In genomic region chrX:130402211-130402684, GRCh38 we compare ENCODE assay signal across 8 cellular contexts. TPM values are rescaled to one million over a fixed set of nuclear protein-coding genes. Genes with fewer than 3 reads are reported as not detected.
A peak's percentile ranks its signal among the peaks of the same experiment; 100 is the strongest.
DNase-seq lines count a peak whose midpoint lies in the region; ATAC-seq and TF ChIP-seq lines count a peak whose summit lies in the region.

No MANE protein-coding gene starts in this region.

- DNase-seq in AG04449 (ENCODE audit: low read depth, low spot score) (no peak), MCF 10A (ENCODE audit: unreplicated experiment) (no peak), NOMO-1 (lab: John Stamatoyannopoulos, UW; ENCODE audit: unreplicated experiment in 2 of 2) (no peak), NCI-H82 treated with DMSO at 0.1 percent for 48 hours (lab: John Stamatoyannopoulos, UW; ENCODE audit: unreplicated experiment) (no peak)

- peaks cover 30% of the 10 kb centered on the region for H3K27me3 Mint-ChIP-seq in MCF 10A (ENCODE audit: insufficient read depth, unreplicated experiment)

- H3K9me3 Mint-ChIP-seq in MCF 10A (ENCODE audit: unreplicated experiment): no peaks in the 10 kb centered on the region

- intact Hi-C loops in MCF 10A (cut with micrococcal nuclease): no loop called here

- no peaks in the 10 kb centered on the region for H3K27me3 ChIP-seq in mucosa of stomach (ENCODE audit: control insufficient read depth, insufficient read depth, low read length)

- POLR2A ChIA-PET in AG04449 (lab: Yijun Ruan, JAX) (no interaction called here), MCF 10A (lab: Yijun Ruan, JAX) (no interaction called here)

- peak overlapping the region; percentile 76 for H3K9ac ChIP-seq in mucosa of stomach (ENCODE audit: low read length)

- H3K4me3 ChIP-seq in AG04449 (ENCODE audit: low read depth, low read length): peak overlapping the region; percentile 77
- peak overlapping the region; percentile 95 for H3K4me3 ChIP-seq in mucosa of stomach (ENCODE audit: low read length)

- no peaks in the 10 kb centered on the region for H3K4me1 ChIP-seq in mucosa of stomach (ENCODE audit: control insufficient read depth, insufficient read depth, low read length)

- no peak for TF ChIP-seq CTCF in AG04449 (IDR thresholded peaks at IDR 0.05; ENCODE audit: insufficient read depth, low read length, missing control alignments)
- no peak for TF ChIP-seq CTCF in MCF 10A (IDR thresholded peaks at IDR 0.05; ENCODE audit: unreplicated experiment)

- CTCF ChIA-PET in AG04449 (lab: Yijun Ruan, JAX) (interaction anchor here (1.3 to 2.7 kb wide), 2 partner anchors 9 to 514 kb away, joined by 3 to 8 read pairs; no protein-coding TSS in a partner anchor), MCF 10A (lab: Yijun Ruan, JAX) (interaction anchor here (1.2 to 3.5 kb wide), 3 partner anchors 8 to 514 kb away, joined by 3 to 20 read pairs (median 7); no protein-coding TSS in a partner anchor)

- H3K36me3 Mint-ChIP-seq in MCF 10A (ENCODE audit: insufficient read depth, unreplicated experiment): peaks cover 4% of the 10 kb centered on the region

- ATAC-seq in HG03139 (IDR thresholded peaks at IDR 0.05; ENCODE audit: unreplicated experiment) (peak; percentile 9), HG03097 (IDR thresholded peaks at IDR 0.05; ENCODE audit: low FRiP score, unreplicated experiment) (no peak), GM19455 (IDR thresholded peaks at IDR 0.05; ENCODE audit: unreplicated experiment) (no peak)

- H3K9me3 ChIP-seq in mucosa of stomach (ENCODE audit: control insufficient read depth, low read length): no peaks in the 10 kb centered on the region

- peak overlapping the region; percentile 38 for H3K27ac Mint-ChIP-seq in MCF 10A (ENCODE audit: low read depth, unreplicated experiment)

- H3K4me1 Mint-ChIP-seq in MCF 10A (ENCODE audit: insufficient read depth, unreplicated experiment): no peaks in the 10 kb centered on the region

- BruUV-seq in MCF 10A (replicated peaks; lab: Mats Ljungman, UMichigan): TSS peak; percentile 35

- no peaks in the 10 kb centered on the region for H3K36me3 ChIP-seq in mucosa of stomach (ENCODE audit: control insufficient read depth, insufficient read depth, low read length)

- peak overlapping the region; percentile 79 for H3K4me3 Mint-ChIP-seq in MCF 10A (ENCODE audit: unreplicated experiment)

RNA-seq across cellular contexts. Expression of gene RBMX2, which starts 0.5 kb away (rescaled TPM):
- 31.2 and 34.4 TPM in 2 replicates for total RNA-seq in MCF 10A (2022)

RNA-seq across cellular contexts. Expression of gene GPR119, which starts 16.8 kb away (rescaled TPM):
- not detected in 2 replicates for total RNA-seq in MCF 10A (2022)
